In genomic region chr20:20529597-20529996, GRCh38 we compare ENCODE assay signal across 16 cellular contexts.
"Had no signal": no experiment of that assay in that cellular context is flagged by ENCODE, and none has a peak within 500 bp of the region (broad histone marks: within the 10 kb centered on the region; RNA-seq: fewer than 3 reads in every experiment).

No MANE protein-coding gene starts in this region.

- H3K27me3 Mint-ChIP-seq: IgD-negative memory B cell had no signal

- H3K27ac Mint-ChIP-seq: IgD-negative memory B cell had no signal

- H3K4me3 Mint-ChIP-seq: IgD-negative memory B cell had no signal

- H3K9me3 Mint-ChIP-seq: IgD-negative memory B cell had no signal

- ATAC-seq: K562 had no signal

- DNase-seq: Kasumi-1, MM.1S, NCI-H1092 treated with DMSO at 0.1 percent for 48 hours, NCI-H1417 treated with DMSO at 0.1 percent for 48 hours, NCI-H146, NCI-H1694 treated with DMSO at 0.1 percent for 48 hours, NCI-H1930, NCI-H2081, NCI-H2227 treated with DMSO at 0.1 percent for 48 hours, NCI-H526, NCI-H82, Right ventricle myocardium superior, RPMI8226, SIG-M5 had no signal
